Comparison of ENCODE assay signal across 1 cellular context in the genomic region with DNA sequence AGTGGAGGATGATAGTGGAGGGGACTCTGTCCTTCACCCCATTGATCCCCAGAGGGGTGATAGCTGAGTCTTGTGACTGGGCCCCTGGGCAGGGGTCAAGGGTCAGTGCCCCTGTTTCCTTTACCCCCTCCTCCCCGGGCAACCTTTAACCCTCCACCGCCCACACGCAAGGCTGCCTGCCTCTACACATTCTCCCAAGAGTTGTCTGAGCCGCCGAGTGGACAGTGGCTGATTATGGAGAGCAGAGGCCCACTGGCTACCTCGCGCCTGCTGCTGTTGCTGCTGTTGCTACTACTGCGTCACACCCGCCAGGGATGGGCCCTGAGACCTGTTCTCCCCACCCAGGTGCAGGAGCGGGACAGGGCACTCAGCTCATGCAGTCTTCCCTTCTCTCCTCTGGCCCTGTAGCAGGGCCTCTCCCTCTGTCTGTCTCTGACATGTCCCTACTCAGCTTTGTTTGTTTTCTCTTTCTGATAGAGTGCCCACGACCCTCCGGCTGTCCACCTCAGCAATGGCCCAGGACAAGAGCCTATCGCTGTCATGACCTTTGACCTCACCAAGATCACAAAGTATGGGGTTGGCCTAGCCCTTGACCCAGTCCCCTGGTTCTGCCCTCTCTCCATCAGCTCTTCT.
TF ChIP-seq lines count a peak whose summit lies in the region.

A gene with protein sequence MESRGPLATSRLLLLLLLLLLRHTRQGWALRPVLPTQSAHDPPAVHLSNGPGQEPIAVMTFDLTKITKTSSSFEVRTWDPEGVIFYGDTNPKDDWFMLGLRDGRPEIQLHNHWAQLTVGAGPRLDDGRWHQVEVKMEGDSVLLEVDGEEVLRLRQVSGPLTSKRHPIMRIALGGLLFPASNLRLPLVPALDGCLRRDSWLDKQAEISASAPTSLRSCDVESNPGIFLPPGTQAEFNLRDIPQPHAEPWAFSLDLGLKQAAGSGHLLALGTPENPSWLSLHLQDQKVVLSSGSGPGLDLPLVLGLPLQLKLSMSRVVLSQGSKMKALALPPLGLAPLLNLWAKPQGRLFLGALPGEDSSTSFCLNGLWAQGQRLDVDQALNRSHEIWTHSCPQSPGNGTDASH (plus strand): TSS at position 197 of the 633 bp plus-strand sequence. CDS start 38 bp downstream, at position 235.

TF ChIP-seq in HepG2, 621 proteins besides CTCF, POLR2A, EP300 and RAD21 (continued from another document and continues in another):
- TF ChIP-seq, protein P1, sequence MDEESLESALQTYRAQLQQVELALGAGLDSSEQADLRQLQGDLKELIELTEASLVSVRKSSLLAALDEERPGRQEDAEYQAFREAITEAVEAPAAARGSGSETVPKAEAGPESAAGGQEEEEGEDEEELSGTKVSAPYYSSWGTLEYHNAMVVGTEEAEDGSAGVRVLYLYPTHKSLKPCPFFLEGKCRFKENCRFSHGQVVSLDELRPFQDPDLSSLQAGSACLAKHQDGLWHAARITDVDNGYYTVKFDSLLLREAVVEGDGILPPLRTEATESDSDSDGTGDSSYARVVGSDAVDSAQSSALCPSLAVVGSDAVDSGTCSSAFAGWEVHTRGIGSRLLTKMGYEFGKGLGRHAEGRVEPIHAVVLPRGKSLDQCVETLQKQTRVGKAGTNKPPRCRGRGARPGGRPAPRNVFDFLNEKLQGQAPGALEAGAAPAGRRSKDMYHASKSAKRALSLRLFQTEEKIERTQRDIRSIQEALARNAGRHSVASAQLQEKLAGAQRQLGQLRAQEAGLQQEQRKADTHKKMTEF (CRISPR knock-in tag; IDR thresholded peaks at IDR 0.05) = peak; percentile 67
- TF ChIP-seq ZNF678 (CRISPR knock-in tag; IDR thresholded peaks at IDR 0.05) (no peak), KMT2B (CRISPR knock-in tag; IDR thresholded peaks at IDR 0.05) (no peak), ZBTB38 (CRISPR knock-in tag; IDR thresholded peaks at IDR 0.05) (no peak), NCOR1 (IDR thresholded peaks at IDR 0.05; ENCODE audit: borderline replicate concordance, low read length) (no peak), ATF7 (IDR thresholded peaks at IDR 0.05) (no peak), ATF7 (CRISPR knock-in tag; IDR thresholded peaks at IDR 0.05) (no peak), HHEX (CRISPR knock-in tag; IDR thresholded peaks at IDR 0.05) (no peak), ELF4 (CRISPR knock-in tag; IDR thresholded peaks at IDR 0.05; ENCODE audit: borderline replicate concordance) (no peak), SMARCE1 (IDR thresholded peaks at IDR 0.05; ENCODE audit: borderline replicate concordance) (no peak), KDM6A (CRISPR knock-in tag; IDR thresholded peaks at IDR 0.05; ENCODE audit: low read depth) (0 out of 2 replicates have a peak, but pooled peaks have one; percentile 57), ZNF644 (CRISPR knock-in tag; IDR thresholded peaks at IDR 0.05; ENCODE audit: low read depth) (no peak), ZNF501 (CRISPR knock-in tag; IDR thresholded peaks at IDR 0.05) (no peak; the same call in 1 of the 2 replicates), ZFP36L1 (CRISPR knock-in tag; IDR thresholded peaks at IDR 0.05) (no peak), ZNF547 (CRISPR knock-in tag; IDR thresholded peaks at IDR 0.05) (0 out of 2 replicates have a peak, but pooled peaks have one; percentile 45), ZBTB3 (CRISPR knock-in tag; IDR thresholded peaks at IDR 0.05; ENCODE audit: borderline replicate concordance, low read depth) (no peak), ZNF772 (CRISPR knock-in tag; IDR thresholded peaks at IDR 0.05) (no peak), KAT7 (CRISPR knock-in tag; IDR thresholded peaks at IDR 0.05; ENCODE audit: borderline replicate concordance) (no peak), ASH2L (IDR thresholded peaks at IDR 0.05; ENCODE audit: insufficient read length, low read depth, low read length) (no peak), TAF15 (IDR thresholded peaks at IDR 0.05; ENCODE audit: low read depth, low read length, poor library complexity, severe bottlenecking) (no peak), ZNF615 (CRISPR knock-in tag; IDR thresholded peaks at IDR 0.05; ENCODE audit: borderline replicate concordance) (no peak), CREM (IDR thresholded peaks at IDR 0.05) (peak; percentile 40; the same call in 1 of the 2 replicates), CREM (CRISPR knock-in tag; IDR thresholded peaks at IDR 0.05) (no peak), SIN3A (IDR thresholded peaks at IDR 0.05; ENCODE audit: borderline replicate concordance, low read depth, low read length) (no peak; the same call in 1 of the 2 replicates), TBP (CRISPR knock-in tag; IDR thresholded peaks at IDR 0.05) (no peak), SMARCC2 (IDR thresholded peaks at IDR 0.05) (no peak), ATRX (CRISPR knock-in tag; IDR thresholded peaks at IDR 0.05; ENCODE audit: borderline replicate concordance) (no peak), ZNF570 (CRISPR knock-in tag; IDR thresholded peaks at IDR 0.05; ENCODE audit: borderline replicate concordance) (no peak), PHF21A (CRISPR knock-in tag; IDR thresholded peaks at IDR 0.05) (peak; percentile 54; the same call in 1 of the 2 replicates), ZNF460 (CRISPR knock-in tag; IDR thresholded peaks at IDR 0.05; ENCODE audit: borderline replicate concordance) (no peak), ZNF746 (CRISPR knock-in tag; IDR thresholded peaks at IDR 0.05) (peak; percentile 81; the same call in 1 of the 2 replicates), MYNN (CRISPR knock-in tag; IDR thresholded peaks at IDR 0.05; ENCODE audit: low read depth) (no peak), ZNF335 (CRISPR knock-in tag; IDR thresholded peaks at IDR 0.05) (no peak), ZNF383 (CRISPR knock-in tag; IDR thresholded peaks at IDR 0.05; ENCODE audit: borderline replicate concordance) (no peak), GZF1 (CRISPR knock-in tag; IDR thresholded peaks at IDR 0.05) (no peak), ZNF234 (CRISPR knock-in tag; conservative IDR thresholded peaks at IDR 0.05) (no peak), ZNF619 (CRISPR knock-in tag; IDR thresholded peaks at IDR 0.05) (no peak), RELA (CRISPR knock-in tag; IDR thresholded peaks at IDR 0.05) (no peak), SIX4 (CRISPR knock-in tag; IDR thresholded peaks at IDR 0.05) (no peak), ATAD3A (CRISPR knock-in tag; IDR thresholded peaks at IDR 0.05) (no peak), ZSCAN30 (CRISPR knock-in tag; IDR thresholded peaks at IDR 0.05) (no peak), ZNF674 (CRISPR knock-in tag; IDR thresholded peaks at IDR 0.05; ENCODE audit: low read depth) (no peak), KDM5A (IDR thresholded peaks at IDR 0.05; ENCODE audit: borderline replicate concordance, low read length) (no peak), ZNF44 (CRISPR knock-in tag; IDR thresholded peaks at IDR 0.05) (no peak), ZFX (CRISPR knock-in tag; IDR thresholded peaks at IDR 0.05; ENCODE audit: low read depth) (peak; percentile 50; the same call in 1 of the 2 replicates), ZNF567 (CRISPR knock-in tag; IDR thresholded peaks at IDR 0.05; ENCODE audit: borderline replicate concordance) (no peak), ZNF550 (CRISPR knock-in tag; IDR thresholded peaks at IDR 0.05; ENCODE audit: borderline replicate concordance) (no peak)
- TF ChIP-seq, protein P2, sequence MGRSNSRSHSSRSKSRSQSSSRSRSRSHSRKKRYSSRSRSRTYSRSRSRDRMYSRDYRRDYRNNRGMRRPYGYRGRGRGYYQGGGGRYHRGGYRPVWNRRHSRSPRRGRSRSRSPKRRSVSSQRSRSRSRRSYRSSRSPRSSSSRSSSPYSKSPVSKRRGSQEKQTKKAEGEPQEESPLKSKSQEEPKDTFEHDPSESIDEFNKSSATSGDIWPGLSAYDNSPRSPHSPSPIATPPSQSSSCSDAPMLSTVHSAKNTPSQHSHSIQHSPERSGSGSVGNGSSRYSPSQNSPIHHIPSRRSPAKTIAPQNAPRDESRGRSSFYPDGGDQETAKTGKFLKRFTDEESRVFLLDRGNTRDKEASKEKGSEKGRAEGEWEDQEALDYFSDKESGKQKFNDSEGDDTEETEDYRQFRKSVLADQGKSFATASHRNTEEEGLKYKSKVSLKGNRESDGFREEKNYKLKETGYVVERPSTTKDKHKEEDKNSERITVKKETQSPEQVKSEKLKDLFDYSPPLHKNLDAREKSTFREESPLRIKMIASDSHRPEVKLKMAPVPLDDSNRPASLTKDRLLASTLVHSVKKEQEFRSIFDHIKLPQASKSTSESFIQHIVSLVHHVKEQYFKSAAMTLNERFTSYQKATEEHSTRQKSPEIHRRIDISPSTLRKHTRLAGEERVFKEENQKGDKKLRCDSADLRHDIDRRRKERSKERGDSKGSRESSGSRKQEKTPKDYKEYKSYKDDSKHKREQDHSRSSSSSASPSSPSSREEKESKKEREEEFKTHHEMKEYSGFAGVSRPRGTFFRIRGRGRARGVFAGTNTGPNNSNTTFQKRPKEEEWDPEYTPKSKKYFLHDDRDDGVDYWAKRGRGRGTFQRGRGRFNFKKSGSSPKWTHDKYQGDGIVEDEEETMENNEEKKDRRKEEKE (IDR thresholded peaks at IDR 0.05) = no peak
- TF ChIP-seq, protein P3, sequence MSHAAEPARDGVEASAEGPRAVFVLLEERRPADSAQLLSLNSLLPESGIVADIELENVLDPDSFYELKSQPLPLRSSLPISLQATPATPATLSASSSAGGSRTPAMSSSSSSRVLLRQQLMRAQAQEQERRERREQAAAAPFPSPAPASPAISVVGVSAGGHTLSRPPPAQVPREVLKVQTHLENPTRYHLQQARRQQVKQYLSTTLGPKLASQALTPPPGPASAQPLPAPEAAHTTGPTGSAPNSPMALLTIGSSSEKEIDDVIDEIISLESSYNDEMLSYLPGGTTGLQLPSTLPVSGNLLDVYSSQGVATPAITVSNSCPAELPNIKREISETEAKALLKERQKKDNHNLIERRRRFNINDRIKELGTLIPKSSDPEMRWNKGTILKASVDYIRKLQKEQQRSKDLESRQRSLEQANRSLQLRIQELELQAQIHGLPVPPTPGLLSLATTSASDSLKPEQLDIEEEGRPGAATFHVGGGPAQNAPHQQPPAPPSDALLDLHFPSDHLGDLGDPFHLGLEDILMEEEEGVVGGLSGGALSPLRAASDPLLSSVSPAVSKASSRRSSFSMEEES (CRISPR knock-in tag; IDR thresholded peaks at IDR 0.05) = peak; percentile 87
- TF ChIP-seq, protein P4, sequence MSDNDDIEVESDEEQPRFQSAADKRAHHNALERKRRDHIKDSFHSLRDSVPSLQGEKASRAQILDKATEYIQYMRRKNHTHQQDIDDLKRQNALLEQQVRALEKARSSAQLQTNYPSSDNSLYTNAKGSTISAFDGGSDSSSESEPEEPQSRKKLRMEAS (IDR thresholded peaks at IDR 0.05) = no peak
- TF ChIP-seq, protein P5, sequence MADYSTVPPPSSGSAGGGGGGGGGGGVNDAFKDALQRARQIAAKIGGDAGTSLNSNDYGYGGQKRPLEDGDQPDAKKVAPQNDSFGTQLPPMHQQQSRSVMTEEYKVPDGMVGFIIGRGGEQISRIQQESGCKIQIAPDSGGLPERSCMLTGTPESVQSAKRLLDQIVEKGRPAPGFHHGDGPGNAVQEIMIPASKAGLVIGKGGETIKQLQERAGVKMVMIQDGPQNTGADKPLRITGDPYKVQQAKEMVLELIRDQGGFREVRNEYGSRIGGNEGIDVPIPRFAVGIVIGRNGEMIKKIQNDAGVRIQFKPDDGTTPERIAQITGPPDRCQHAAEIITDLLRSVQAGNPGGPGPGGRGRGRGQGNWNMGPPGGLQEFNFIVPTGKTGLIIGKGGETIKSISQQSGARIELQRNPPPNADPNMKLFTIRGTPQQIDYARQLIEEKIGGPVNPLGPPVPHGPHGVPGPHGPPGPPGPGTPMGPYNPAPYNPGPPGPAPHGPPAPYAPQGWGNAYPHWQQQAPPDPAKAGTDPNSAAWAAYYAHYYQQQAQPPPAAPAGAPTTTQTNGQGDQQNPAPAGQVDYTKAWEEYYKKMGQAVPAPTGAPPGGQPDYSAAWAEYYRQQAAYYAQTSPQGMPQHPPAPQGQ (CRISPR knock-in tag; IDR thresholded peaks at IDR 0.05; ENCODE audit: borderline replicate concordance) = no peak
- TF ChIP-seq, protein P6, sequence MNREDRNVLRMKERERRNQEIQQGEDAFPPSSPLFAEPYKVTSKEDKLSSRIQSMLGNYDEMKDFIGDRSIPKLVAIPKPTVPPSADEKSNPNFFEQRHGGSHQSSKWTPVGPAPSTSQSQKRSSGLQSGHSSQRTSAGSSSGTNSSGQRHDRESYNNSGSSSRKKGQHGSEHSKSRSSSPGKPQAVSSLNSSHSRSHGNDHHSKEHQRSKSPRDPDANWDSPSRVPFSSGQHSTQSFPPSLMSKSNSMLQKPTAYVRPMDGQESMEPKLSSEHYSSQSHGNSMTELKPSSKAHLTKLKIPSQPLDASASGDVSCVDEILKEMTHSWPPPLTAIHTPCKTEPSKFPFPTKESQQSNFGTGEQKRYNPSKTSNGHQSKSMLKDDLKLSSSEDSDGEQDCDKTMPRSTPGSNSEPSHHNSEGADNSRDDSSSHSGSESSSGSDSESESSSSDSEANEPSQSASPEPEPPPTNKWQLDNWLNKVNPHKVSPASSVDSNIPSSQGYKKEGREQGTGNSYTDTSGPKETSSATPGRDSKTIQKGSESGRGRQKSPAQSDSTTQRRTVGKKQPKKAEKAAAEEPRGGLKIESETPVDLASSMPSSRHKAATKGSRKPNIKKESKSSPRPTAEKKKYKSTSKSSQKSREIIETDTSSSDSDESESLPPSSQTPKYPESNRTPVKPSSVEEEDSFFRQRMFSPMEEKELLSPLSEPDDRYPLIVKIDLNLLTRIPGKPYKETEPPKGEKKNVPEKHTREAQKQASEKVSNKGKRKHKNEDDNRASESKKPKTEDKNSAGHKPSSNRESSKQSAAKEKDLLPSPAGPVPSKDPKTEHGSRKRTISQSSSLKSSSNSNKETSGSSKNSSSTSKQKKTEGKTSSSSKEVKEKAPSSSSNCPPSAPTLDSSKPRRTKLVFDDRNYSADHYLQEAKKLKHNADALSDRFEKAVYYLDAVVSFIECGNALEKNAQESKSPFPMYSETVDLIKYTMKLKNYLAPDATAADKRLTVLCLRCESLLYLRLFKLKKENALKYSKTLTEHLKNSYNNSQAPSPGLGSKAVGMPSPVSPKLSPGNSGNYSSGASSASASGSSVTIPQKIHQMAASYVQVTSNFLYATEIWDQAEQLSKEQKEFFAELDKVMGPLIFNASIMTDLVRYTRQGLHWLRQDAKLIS (CRISPR knock-in tag; IDR thresholded peaks at IDR 0.05) = no peak
- TF ChIP-seq, protein P7, sequence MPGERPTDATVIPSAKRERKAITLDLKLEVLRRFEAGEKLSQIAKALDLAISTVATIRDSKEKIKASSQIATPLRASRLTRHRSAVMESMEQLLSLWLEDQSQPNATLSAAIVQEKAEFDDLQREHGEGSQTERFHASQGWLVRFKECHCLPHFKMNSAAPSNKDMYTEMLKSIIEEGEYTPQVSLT (CRISPR knock-in tag; IDR thresholded peaks at IDR 0.05; ENCODE audit: borderline replicate concordance, low read depth) = no peak
- TF ChIP-seq, protein P8, sequence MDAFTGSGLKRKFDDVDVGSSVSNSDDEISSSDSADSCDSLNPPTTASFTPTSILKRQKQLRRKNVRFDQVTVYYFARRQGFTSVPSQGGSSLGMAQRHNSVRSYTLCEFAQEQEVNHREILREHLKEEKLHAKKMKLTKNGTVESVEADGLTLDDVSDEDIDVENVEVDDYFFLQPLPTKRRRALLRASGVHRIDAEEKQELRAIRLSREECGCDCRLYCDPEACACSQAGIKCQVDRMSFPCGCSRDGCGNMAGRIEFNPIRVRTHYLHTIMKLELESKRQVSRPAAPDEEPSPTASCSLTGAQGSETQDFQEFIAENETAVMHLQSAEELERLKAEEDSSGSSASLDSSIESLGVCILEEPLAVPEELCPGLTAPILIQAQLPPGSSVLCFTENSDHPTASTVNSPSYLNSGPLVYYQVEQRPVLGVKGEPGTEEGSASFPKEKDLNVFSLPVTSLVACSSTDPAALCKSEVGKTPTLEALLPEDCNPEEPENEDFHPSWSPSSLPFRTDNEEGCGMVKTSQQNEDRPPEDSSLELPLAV (CRISPR knock-in tag; conservative IDR thresholded peaks at IDR 0.05; ENCODE audit: low read depth) = no peak
